ENCODE assay signal across 9 cellular contexts in genomic region chr3:36943601-36944000, GRCh38. TPM values are rescaled to one million over a fixed set of nuclear protein-coding genes. Genes with fewer than 3 reads are reported as not detected.
DNase-seq lines count a peak whose midpoint lies in the region; ATAC-seq, FAIRE-seq and TF ChIP-seq lines count a peak whose summit lies in the region.
"Had no signal": no experiment of that assay in that cellular context is flagged by ENCODE, and none has a peak within 500 bp of the region (broad histone marks: within the 10 kb centered on the region; RNA-seq: fewer than 3 reads in every experiment).

No MANE protein-coding gene starts in this region.

- H3K27ac ChIP-seq in testis: peak overlapping the region in 1 of 2 donors; percentile 62
- H3K27ac ChIP-seq: KMS-11 had no signal

- no peaks in the 10 kb centered on the region for H3K9me3 ChIP-seq in testis

- H3K36me3 ChIP-seq in kidney epithelial cell (ENCODE audit: control insufficient read depth, insufficient read depth, low read length) (no peaks in the 10 kb centered on the region), testis (ENCODE audit: low read depth, missing control alignments) (no peaks in the 10 kb centered on the region)

- 7 to 10% methylated on average over 10 of the region's 10 CpGs for WGBS in testis, 2 donors

- H3K27me3 ChIP-seq in kidney epithelial cell (ENCODE audit: control insufficient read depth, insufficient read depth, low read length) (no peaks in the 10 kb centered on the region), testis (no peaks in the 10 kb centered on the region)

- FAIRE-seq in H54 (lab: Jason Lieb, UNC): no peak

- H3K4me3 ChIP-seq in kidney epithelial cell (ENCODE audit: low read depth, low read length) (peak overlapping the region; percentile 56), testis (peak overlapping the region; percentile 69 to 71)

- H3K9me3 Mint-ChIP-seq in activated T-cell treated with anti-CD3 and anti-CD28 coated beads, Interleukin-2, amount 50 U/mL, for 24 hours: peaks cover 21% of the 10 kb centered on the region
- peaks cover 16% of the 10 kb centered on the region for H3K9me3 Mint-ChIP-seq in activated naive CD8-positive, alpha-beta T cell treated with anti-CD3 and anti-CD28 coated beads for 36 hours

- TF ChIP-seq POLR2A in testis (IDR thresholded peaks at IDR 0.05) (no peak), H54 (IDR thresholded peaks at IDR 0.05; ENCODE audit: low read depth, low read length) (no peak)

- H3K36me3 Mint-ChIP-seq in activated T-cell treated with anti-CD3 and anti-CD28 coated beads, Interleukin-2, amount 50 U/mL, for 24 hours (ENCODE audit: low read depth): peaks cover 13% of the 10 kb centered on the region
- peaks cover 14% of the 10 kb centered on the region for H3K36me3 Mint-ChIP-seq in activated naive CD8-positive, alpha-beta T cell treated with anti-CD3 and anti-CD28 coated beads for 36 hours

- peak overlapping the region; percentile 78 for H3K4me3 Mint-ChIP-seq in activated T-cell treated with anti-CD3 and anti-CD28 coated beads, Interleukin-2, amount 50 U/mL, for 24 hours
- peak overlapping the region; percentile 74 for H3K4me3 Mint-ChIP-seq in activated naive CD8-positive, alpha-beta T cell treated with anti-CD3 and anti-CD28 coated beads for 36 hours

- DNase-seq in activated T-cell treated with anti-CD3 and anti-CD28 coated beads, Interleukin-2, amount 50 U/mL, for 24 hours: no peak
- DNase-seq in activated T-cell treated with anti-CD3 and anti-CD28 coated beads, Interleukin-2, amount 50 U/mL, for 1 hour: no peak
- DNase-seq in activated naive CD8-positive, alpha-beta T cell treated with anti-CD3 and anti-CD28 coated beads for 36 hours: no peak
- no peak for DNase-seq in kidney epithelial cell (ENCODE audit: low read depth)
- DNase-seq in testis: no peak
- no peak for DNase-seq in putamen (ENCODE audit: low spot score)
- DNase-seq in H54 (ENCODE audit: insufficient read length, low spot score): no peak

- H3K4me1 ChIP-seq in testis: peaks cover 6% of the 10 kb centered on the region

- TF ChIP-seq CTCF in kidney epithelial cell (IDR thresholded peaks at IDR 0.05; ENCODE audit: insufficient read depth, low read length, poor library complexity, severe bottlenecking) (no peak), testis (IDR thresholded peaks at IDR 0.05) (no peak)

- no peak overlapping the region for H3K27ac Mint-ChIP-seq in activated T-cell treated with anti-CD3 and anti-CD28 coated beads, Interleukin-2, amount 50 U/mL, for 24 hours
- peak overlapping the region; percentile 38 for H3K27ac Mint-ChIP-seq in activated naive CD8-positive, alpha-beta T cell treated with anti-CD3 and anti-CD28 coated beads for 36 hours

- ATAC-seq in HG02798 (IDR thresholded peaks at IDR 0.05; ENCODE audit: poor library complexity, unreplicated experiment): no peak

- H3K27me3 Mint-ChIP-seq in activated T-cell treated with anti-CD3 and anti-CD28 coated beads, Interleukin-2, amount 50 U/mL, for 24 hours: no peaks in the 10 kb centered on the region
- H3K27me3 Mint-ChIP-seq in activated naive CD8-positive, alpha-beta T cell treated with anti-CD3 and anti-CD28 coated beads for 36 hours: no peaks in the 10 kb centered on the region

- intact Hi-C loops in testis (cut with DNase I; ENCODE audit: low total_unique reads): no loop called here

- H3K4me1 Mint-ChIP-seq in activated T-cell treated with anti-CD3 and anti-CD28 coated beads, Interleukin-2, amount 50 U/mL, for 24 hours (ENCODE audit: low read depth): peaks cover 24% of the 10 kb centered on the region
- H3K4me1 Mint-ChIP-seq in activated naive CD8-positive, alpha-beta T cell treated with anti-CD3 and anti-CD28 coated beads for 36 hours: peaks cover 19% of the 10 kb centered on the region

RNA-seq across cellular contexts. Expression of gene TRANK1, which starts 1.3 kb away (rescaled TPM):
- total RNA-seq in activated naive CD8-positive, alpha-beta T cell treated with anti-CD3 and anti-CD28 coated beads for 36 hours: 10 to 100 TPM; 17.2 to 20.7 TPM
- total RNA-seq in kidney epithelial cell (4.2 and 7.1 TPM in 2 replicates), testis (10 to 100 TPM in 1 of 2 donors, 1 to 10 TPM in 1; 7.6 to 11.0 TPM)
- polyA plus RNA-seq in testis (ENCODE audit: insufficient read depth, low read depth, low replicate concordance): 7.5 TPM

RNA-seq across cellular contexts. Expression of gene EPM2AIP1, which starts 49.3 kb away (rescaled TPM):
- total RNA-seq in activated naive CD8-positive, alpha-beta T cell treated with anti-CD3 and anti-CD28 coated beads for 36 hours: 10 to 100 TPM in 1 of 2 experiments, 1 to 10 TPM in 1; 9.6 to 10.1 TPM
- 5.7 and 6.2 TPM in 2 replicates for total RNA-seq in kidney epithelial cell
- 10 to 100 TPM; 17.4 to 23.5 TPM for total RNA-seq in testis
- 13.1 TPM for polyA plus RNA-seq in testis (ENCODE audit: insufficient read depth, low read depth, low replicate concordance)

RNA-seq across cellular contexts. Expression of gene MLH1, which starts 49.7 kb away (rescaled TPM):
- total RNA-seq in activated naive CD8-positive, alpha-beta T cell treated with anti-CD3 and anti-CD28 coated beads for 36 hours: 10 to 100 TPM; 82.3 to 83.7 TPM
- total RNA-seq in kidney epithelial cell (30.3 and 42.1 TPM in 2 replicates), testis (10 to 100 TPM; 57.1 to 90.2 TPM)
- polyA plus RNA-seq in testis (ENCODE audit: insufficient read depth, low read depth, low replicate concordance): 64.4 TPM
